26 cellular contexts compared by ENCODE assay signal in genomic region chr6:151032034-151032433, GRCh38.
"Had no signal": no experiment of that assay in that cellular context is flagged by ENCODE, and none has a peak within 500 bp of the region (broad histone marks: within the 10 kb centered on the region; RNA-seq: fewer than 3 reads in every experiment).

No MANE protein-coding gene starts in this region.

- DNase-seq: cortex of kidney; effector memory CD8-positive, alpha-beta T cell; erythroblast; esophagus squamous epithelium; mucosa of descending colon; naive B cell; occipital lobe; posterior cingulate gyrus; psoas muscle; right cardiac atrium; sigmoid colon; stimulated activated CD4-positive, alpha-beta T cell treated with anti-CD3 and anti-CD28 coated beads, Interleukin-12 subunit alpha, Interleukin-12 subunit beta, amount 100 ng/mL, for 4 hours; stimulated activated CD4-positive, alpha-beta T cell treated with anti-CD3 and anti-CD28 coated beads, Interleukin-1b, Interleukin-23, amount 100 ng/mL, for 48 hours; stimulated activated CD4-positive, alpha-beta T cell treated with anti-CD3 and anti-CD28 coated beads, Interleukin-4, amount 100 ng/mL, for 1 hour; stimulated activated CD8-positive, alpha-beta memory T cell treated with anti-CD3 and anti-CD28 coated beads, Interleukin-4, amount 100 ng/mL, for 48 hours; stimulated activated naive CD4-positive, alpha-beta T cell; stomach; tibial artery had no signal

- ATAC-seq: effector memory CD8-positive, alpha-beta T cell; mucosa of descending colon; natural killer cell treated with Interleukin-12 subunit alpha and Interleukin-12 subunit beta and Interleukin-15 and Interleukin-18, amount 100 ng/mL, for 72 hours; psoas muscle; right cardiac atrium had no signal

- H3K4me1 Mint-ChIP-seq: naive B cell had no signal

- H3K27me3 ChIP-seq: esophagus squamous epithelium, ovary, sigmoid colon, stomach, tibial artery had no signal

- H3K9me3 Mint-ChIP-seq: effector memory CD8-positive, alpha-beta T cell; memory B cell had no signal

- H3K27ac Mint-ChIP-seq: effector memory CD8-positive, alpha-beta T cell; memory B cell; naive B cell; natural killer cell treated with Interleukin-12 subunit alpha and Interleukin-12 subunit beta and Interleukin-15 and Interleukin-18, amount 100 ng/mL, for 72 hours; type B pancreatic cell had no signal

- H3K4me1 ChIP-seq: psoas muscle had no signal

- H3K4me3 Mint-ChIP-seq: effector memory CD8-positive, alpha-beta T cell; memory B cell; naive B cell; natural killer cell treated with Interleukin-12 subunit alpha and Interleukin-12 subunit beta and Interleukin-15 and Interleukin-18, amount 100 ng/mL, for 72 hours; type B pancreatic cell had no signal

- H3K27ac ChIP-seq: esophagus squamous epithelium, ovary, psoas muscle, stomach, tibial artery had no signal

- FAIRE-seq: endometrium, frontal cortex, keratinocyte had no signal

- H3K4me3 ChIP-seq: esophagus squamous epithelium, lung, mucosa of descending colon, ovary, psoas muscle, sigmoid colon, stomach, tibial artery had no signal

- H3K36me3 ChIP-seq: esophagus squamous epithelium, ovary, sigmoid colon had no signal

- H3K9me3 ChIP-seq: esophagus squamous epithelium, mucosa of descending colon, ovary, psoas muscle, sigmoid colon, stomach, tibial artery had no signal

- H3K27me3 Mint-ChIP-seq: effector memory CD8-positive, alpha-beta T cell; memory B cell; naive B cell; natural killer cell treated with Interleukin-12 subunit alpha and Interleukin-12 subunit beta and Interleukin-15 and Interleukin-18, amount 100 ng/mL, for 72 hours; type B pancreatic cell had no signal
